In genomic region chr2:191677646-191678436, GRCh38 we compare ENCODE assay signal across 8 cellular contexts. TPM values are rescaled to one million over a fixed set of nuclear protein-coding genes. Genes with fewer than 3 reads are reported as not detected.
A peak's percentile ranks its signal among the peaks of the same experiment; 100 is the strongest.
DNase-seq lines count a peak whose midpoint lies in the region; ATAC-seq and TF ChIP-seq lines count a peak whose summit lies in the region.

NABP1 (plus strand) TSS chr2:191678136; CDS start chr2:191678615, 479 bp downstream.

- H3K27me3 ChIP-seq in spleen (replicated peaks in 1 of 7): no peaks in the 10 kb centered on the region

- H3K36me3 ChIP-seq in spleen: peaks cover 0 to 19% (median 12%) of the 10 kb centered on the region in 6 donors

- DNase-seq in AG10803 (ENCODE audit: low read depth) (peak; percentile 98), NCI-H446 (lab: John Stamatoyannopoulos, UW) (peak; percentile 91 to 98), caudate nucleus (lab: John Stamatoyannopoulos, UW) (peak; percentile 64 to 99 (median 97)), inferior parietal cortex (ENCODE audit: extremely low spot score) (peak; percentile 91), spleen (peak; percentile 100)
- peak; percentile 98 to 99 (median 98) for DNase-seq in activated CD4-positive, CD25-positive, alpha-beta regulatory T cell (lab: John Stamatoyannopoulos, UW)

- ATAC-seq in GM19035 (IDR thresholded peaks at IDR 0.05; ENCODE audit: unreplicated experiment): peak; percentile 60
- ATAC-seq in HG03342 (IDR thresholded peaks at IDR 0.05; ENCODE audit: unreplicated experiment): peak; percentile 64

- H3K27ac ChIP-seq in caudate nucleus (ENCODE audit: low read depth, low read length): peak within 1 kb of the TSS; percentile 95
- H3K27ac ChIP-seq in spleen: peak within 1 kb of the TSS; percentile 93 to 99 (median 98)

- 0 to 1% (median 0%) methylated on average over 58 to 64 of the region's 66 CpGs for WGBS in spleen, 5 donors

- TF ChIP-seq POLR2A in spleen (IDR thresholded peaks at IDR 0.05): peak; percentile 99 to 100 (median 99)

- no peak for TF ChIP-seq CTCF in AG10803 (conservative IDR thresholded peaks at IDR 0.05; ENCODE audit: low read length)
- peak in 4 of 11 experiments; percentile 7 to 40 (median 26) for TF ChIP-seq CTCF in spleen (IDR thresholded peaks at IDR 0.05 in 8 of 11, conservative IDR thresholded peaks at IDR 0.05 in 3 of 11)

- intact Hi-C loops in spleen (cut with DNase I; ENCODE audit: low total_unique reads): loop anchor here (10.0 kb wide), 1 partner anchor 53 kb away; no protein-coding TSS in a partner anchor

- H3K4me1 ChIP-seq in spleen: peaks cover 29 to 72% (median 64%) of the 10 kb centered on the region in 6 donors

- peak within 1 kb of the TSS; percentile 87 for H3K4me3 ChIP-seq in AG10803 (ENCODE audit: low read length)
- H3K4me3 ChIP-seq in spleen: peak within 1 kb of the TSS; percentile 46 to 86 (median 62)

- H3K9me3 ChIP-seq in spleen: peaks cover 0 to under 1% (median 0%) of the 10 kb centered on the region in 8 donors

RNA-seq across cellular contexts. Expression of gene NABP1, which starts in this region (rescaled TPM):
- 100 to 1,000 TPM; 150 to 292 (median 192) TPM for total RNA-seq in spleen
- polyA plus RNA-seq in spleen: 10 to 100 TPM; 33.0 to 59.4 (median 46.5) TPM

Comparison
In these comparisons a context has a peak if more than half of its experiments do, and no peak if none do; other contexts are left out.
1. Peak in every context shown above with its lines: DNase-seq, ATAC-seq, H3K4me3 ChIP-seq and H3K27ac ChIP-seq.